Comparison of ENCODE assay signal across 21 cellular contexts in genomic region chr15:32864841-32865240, GRCh38.
DNase-seq lines count a peak whose midpoint lies in the region; ATAC-seq, FAIRE-seq and TF ChIP-seq lines count a peak whose summit lies in the region.
"Had no signal": no experiment of that assay in that cellular context is flagged by ENCODE, and none has a peak within 500 bp of the region (broad histone marks: within the 10 kb centered on the region; RNA-seq: fewer than 3 reads in every experiment).

No MANE protein-coding gene starts in this region.

- no peaks in the 10 kb centered on the region for H3K9me3 Mint-ChIP-seq in type B pancreatic cell
- H3K9me3 Mint-ChIP-seq in CD4-positive, alpha-beta T cell: no peaks in the 10 kb centered on the region
- H3K9me3 Mint-ChIP-seq: IgD-negative memory B cell had no signal

- no peak for ATAC-seq in CD4-positive, alpha-beta T cell (ENCODE audit: poor library complexity)

- H3K9ac ChIP-seq in kidney (ENCODE audit: low read length in 2 of 2): no peak overlapping the region
- H3K9ac ChIP-seq: GM23248 had no signal

- no peaks in the 10 kb centered on the region for H3K79me2 ChIP-seq in osteoblast (ENCODE audit: insufficient read depth, low read length)

- in situ Hi-C loops in SK-MEL-5 (cut with HindIII; ENCODE audit: low pct_unique_long_range_greater_than_20kb, low sequenced_read_pairs): no loop called here

- peaks cover 47% of the 10 kb centered on the region for H3K4me1 ChIP-seq in osteoblast (ENCODE audit: insufficient read depth, low read length)
- peaks cover 0 to 4% of the 10 kb centered on the region in 2 donors for H3K4me1 ChIP-seq in kidney (ENCODE audit: control insufficient read depth in 1 of 2, insufficient read depth in 1 of 2, low read depth in 1 of 2, low read length in 2 of 2)
- H3K4me1 ChIP-seq: BE2C, HAP-1 had no signal

- H3K27ac Mint-ChIP-seq in type B pancreatic cell: no peak overlapping the region
- H3K27ac Mint-ChIP-seq in CD4-positive, alpha-beta T cell: no peak overlapping the region
- H3K27ac Mint-ChIP-seq: CD4-positive, CD25-positive, alpha-beta regulatory T cell; IgD-negative memory B cell had no signal

- CTCF ChIA-PET in CD4-positive, alpha-beta T cell (lab: Charles Lee): no interaction called here

- H2AFZ ChIP-seq in osteoblast (ENCODE audit: low read length): no peak overlapping the region
- H2AFZ ChIP-seq: GM23248 had no signal

- TF ChIP-seq CTCF in osteoblast (IDR thresholded peaks at IDR 0.05; ENCODE audit: extremely low read depth, low read depth, low read length) (no peak), type B pancreatic cell (conservative IDR thresholded peaks at IDR 0.05) (no peak), kidney (IDR thresholded peaks at IDR 0.05; ENCODE audit: borderline replicate concordance, extremely low read depth, insufficient read depth) (no peak)
- TF ChIP-seq CTCF in CD4-positive, alpha-beta T cell (IDR thresholded peaks at IDR 0.05): no peak

- intact Hi-C loops in CD4-positive, alpha-beta T cell (cut with DNase I, micrococcal nuclease): no loop called here
- intact Hi-C loops in kidney (cut with DNase I): no loop called here

- H4K20me1 ChIP-seq in osteoblast (ENCODE audit: insufficient read depth, low read length): no peaks in the 10 kb centered on the region

- no peak overlapping the region for H3K4me3 ChIP-seq in osteoblast (ENCODE audit: insufficient read depth, low read length)
- no peak overlapping the region for H3K4me3 ChIP-seq in kidney (ENCODE audit: low read length in 2 of 2)
- H3K4me3 ChIP-seq: GM23248, HAP-1 had no signal

- no peak for FAIRE-seq in kidney (lab: Jason Lieb, UNC)
- FAIRE-seq: D721Med, G401.6, GM12891, GM19239 had no signal

- H3K4me1 Mint-ChIP-seq in type B pancreatic cell (ENCODE audit: unreplicated experiment): peaks cover 31% of the 10 kb centered on the region
- no peaks in the 10 kb centered on the region for H3K4me1 Mint-ChIP-seq in CD4-positive, alpha-beta T cell (ENCODE audit: low read depth)

- peak; percentile 21 for DNase-seq in NCI-H82 (lab: John Stamatoyannopoulos, UW)
- no peak for DNase-seq in NCI-H82 treated with DMSO at 0.1 percent for 48 hours (lab: John Stamatoyannopoulos, UW; ENCODE audit: unreplicated experiment)
- peak; percentile 57 for DNase-seq in SK-MEL-5 (ENCODE audit: low read depth, low spot score)
- no peak for DNase-seq in osteoblast (ENCODE audit: insufficient read length, low spot score, missing footprints)
- no peak for DNase-seq in type B pancreatic cell (ENCODE audit: extremely low spot score, unreplicated experiment)
- no peak for DNase-seq in CD4-positive, alpha-beta T cell
- DNase-seq in kidney: no peak
- DNase-seq: BE2C; C1 segment of cervical spinal cord; Caco-2; CD4-positive, CD25-positive, alpha-beta regulatory T cell; GM23248; KBM-7 had no signal

- H3K27ac ChIP-seq in osteoblast (ENCODE audit: low read depth, low read length) (peak overlapping the region; percentile 44), kidney (ENCODE audit: low read depth in 2 of 2, low read length in 2 of 2) (no peak overlapping the region)
- no peak overlapping the region for H3K27ac ChIP-seq in CD4-positive, alpha-beta T cell (ENCODE audit: low read depth, low read length)
- H3K27ac ChIP-seq: 22Rv1, HL-60 had no signal

- POLR2A ChIA-PET in CD4-positive, alpha-beta T cell (lab: Charles Lee): no interaction called here

- no peaks in the 10 kb centered on the region for H3K36me3 ChIP-seq in osteoblast (ENCODE audit: insufficient read depth, low read length)
- H3K36me3 ChIP-seq in kidney (ENCODE audit: control insufficient read depth in 1 of 2, insufficient read depth in 2 of 2, low read length in 2 of 2): no peaks in the 10 kb centered on the region
- H3K36me3 ChIP-seq: BE2C, HAP-1 had no signal

- H3K9me3 ChIP-seq in osteoblast (ENCODE audit: low read depth, low read length): no peaks in the 10 kb centered on the region
- no peaks in the 10 kb centered on the region for H3K9me3 ChIP-seq in CD4-positive, alpha-beta T cell (ENCODE audit: control insufficient read depth, low read length)
- no peaks in the 10 kb centered on the region for H3K9me3 ChIP-seq in kidney (ENCODE audit: control insufficient read depth in 1 of 2, low read length in 2 of 2)
- H3K9me3 ChIP-seq: BE2C, Caco-2, HAP-1 had no signal

- no peaks in the 10 kb centered on the region for H3K27me3 Mint-ChIP-seq in type B pancreatic cell
- H3K27me3 Mint-ChIP-seq in CD4-positive, alpha-beta T cell: no peaks in the 10 kb centered on the region

- no peaks in the 10 kb centered on the region for H3K27me3 ChIP-seq in osteoblast (ENCODE audit: insufficient read depth, low read length)
- H3K27me3 ChIP-seq in CD4-positive, alpha-beta T cell (ENCODE audit: control insufficient read depth, insufficient read depth, low read length): no peaks in the 10 kb centered on the region
- H3K27me3 ChIP-seq: BE2C had no signal

- peaks cover 6% of the 10 kb centered on the region for H3K36me3 Mint-ChIP-seq in type B pancreatic cell
- no peaks in the 10 kb centered on the region for H3K36me3 Mint-ChIP-seq in CD4-positive, alpha-beta T cell (ENCODE audit: low read depth)
- H3K36me3 Mint-ChIP-seq: CD4-positive, CD25-positive, alpha-beta regulatory T cell; IgD-negative memory B cell had no signal

- H3K4me2 ChIP-seq in osteoblast (ENCODE audit: insufficient read depth, low read length): no peak overlapping the region

- H3K4me3 Mint-ChIP-seq in type B pancreatic cell: no peak overlapping the region
- no peak overlapping the region for H3K4me3 Mint-ChIP-seq in CD4-positive, alpha-beta T cell
- H3K4me3 Mint-ChIP-seq: CD4-positive, CD25-positive, alpha-beta regulatory T cell; IgD-negative memory B cell had no signal

Comparison
In these comparisons a context has a peak if more than half of its experiments do, and no peak if none do; other contexts are left out.
1. DNase-seq: peak in NCI-H82 (single experiment) and SK-MEL-5 (single experiment); none in NCI-H82 treated with DMSO at 0.1 percent for 48 hours (single experiment), osteoblast (single experiment), type B pancreatic cell (single experiment), CD4-positive, alpha-beta T cell (0 of 10) and kidney (single experiment).